Comparison of ENCODE assay signal across 8 cellular contexts in the genomic region with DNA sequence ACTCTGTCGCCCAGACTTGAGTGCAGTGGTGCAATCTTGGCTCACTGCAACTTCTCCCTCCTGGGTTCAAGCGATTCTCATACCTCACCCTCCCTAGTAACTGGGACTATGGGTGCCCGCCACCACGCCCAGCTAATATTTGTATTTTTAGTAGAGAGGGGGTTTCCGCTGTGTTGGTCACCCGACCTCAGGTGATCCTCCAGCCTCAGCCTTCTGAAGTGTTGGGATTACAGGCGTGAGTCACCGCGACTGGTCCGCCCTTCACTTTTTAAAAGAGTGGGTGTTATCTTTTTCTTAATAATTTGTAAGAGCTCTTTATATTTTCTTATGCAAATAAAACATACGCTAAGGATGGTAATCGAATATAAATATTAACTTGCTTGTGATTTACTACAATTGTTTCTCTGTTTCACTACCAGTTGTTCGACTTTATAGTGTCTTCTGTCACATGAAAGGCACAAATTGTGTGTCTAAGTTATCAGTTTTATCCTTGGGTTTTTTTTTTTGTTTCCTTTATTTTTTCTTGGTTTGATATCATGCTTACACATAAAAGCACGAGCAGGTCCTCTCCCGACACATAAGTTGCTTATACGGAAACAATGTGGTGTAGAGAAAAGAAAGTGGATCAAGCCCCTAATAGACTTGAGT. TPM values are rescaled to one million over a fixed set of nuclear protein-coding genes. Genes with fewer than 3 reads are reported as not detected.
DNase-seq lines count a peak whose midpoint lies in the region; ATAC-seq lines count a peak whose summit lies in the region.

No MANE protein-coding gene starts in this region.

- peak; percentile 22 for DNase-seq in activated CD4-positive, alpha-beta T cell treated with anti-CD3 and anti-CD28 coated beads for 4 hours
- no peak for DNase-seq in activated CD4-positive, alpha-beta T cell treated with anti-CD3 and anti-CD28 coated beads for 1 hour
- DNase-seq in activated T-cell treated with anti-CD3 and anti-CD28 coated beads, Interleukin-2, amount 50 U/mL, for 72 hours: peak; percentile 16 to 38
- DNase-seq in stimulated activated CD8-positive, alpha-beta memory T cell treated with anti-CD3 and anti-CD28 coated beads, Interleukin-4, amount 100 ng/mL, for 48 hours: peak; percentile 42
- DNase-seq in substantia nigra (lab: John Stamatoyannopoulos, UW): no peak
- DNase-seq in NCI-H524 (lab: John Stamatoyannopoulos, UW): no peak
- no peak for DNase-seq in HUDEP-2 (lab: John Stamatoyannopoulos, UW; ENCODE audit: unreplicated experiment in 76 of 76)

- H3K27ac ChIP-seq in substantia nigra (ENCODE audit: low read depth, low read length, poor library complexity, severe bottlenecking): no peak overlapping the region

- peak overlapping the region; percentile 95 for H3K4me3 ChIP-seq in iPS-18c (ENCODE audit: insufficient read depth, low read depth, low read length)

- peaks cover 15 to 16% of the 10 kb centered on the region in 2 donors for H3K36me3 Mint-ChIP-seq in activated T-cell treated with anti-CD3 and anti-CD28 coated beads, Interleukin-2, amount 50 U/mL, for 72 hours (ENCODE audit: insufficient read depth in 2 of 2)

- H3K4me3 Mint-ChIP-seq in activated T-cell treated with anti-CD3 and anti-CD28 coated beads, Interleukin-2, amount 50 U/mL, for 72 hours: peak overlapping the region; percentile 98 to 99

- H3K27me3 Mint-ChIP-seq in activated T-cell treated with anti-CD3 and anti-CD28 coated beads, Interleukin-2, amount 50 U/mL, for 72 hours (ENCODE audit: low read depth): no peaks in the 10 kb centered on the region

- peaks cover 2% of the 10 kb centered on the region for H3K9me3 ChIP-seq in iPS-18c (ENCODE audit: control insufficient read depth, insufficient read depth, low read length)

- no peak for ATAC-seq in activated T-cell treated with anti-CD3 and anti-CD28 coated beads, Interleukin-2, amount 50 U/mL, for 72 hours (replicated peaks in 1 of 2)

- no peaks in the 10 kb centered on the region for H3K9me3 Mint-ChIP-seq in activated T-cell treated with anti-CD3 and anti-CD28 coated beads, Interleukin-2, amount 50 U/mL, for 72 hours

- H3K27ac Mint-ChIP-seq in activated T-cell treated with anti-CD3 and anti-CD28 coated beads, Interleukin-2, amount 50 U/mL, for 72 hours: peak overlapping the region; percentile 94

- peaks cover 22% of the 10 kb centered on the region for H3K4me1 Mint-ChIP-seq in activated T-cell treated with anti-CD3 and anti-CD28 coated beads, Interleukin-2, amount 50 U/mL, for 72 hours (ENCODE audit: low read depth)

RNA-seq across cellular contexts. Expression of a gene that starts 1.9 kb away (rescaled TPM):
- total RNA-seq in activated T-cell treated with anti-CD3 and anti-CD28 coated beads, Interleukin-2, amount 50 U/mL, for 72 hours: 100 to 1,000 TPM in 1 of 2 donors, 10 to 100 TPM in 1; 95.8 to 104 TPM

Comparison
In these comparisons a context has a peak if more than half of its experiments do, and no peak if none do; other contexts are left out.
1. DNase-seq: peak in activated CD4-positive, alpha-beta T cell treated with anti-CD3 and anti-CD28 coated beads for 4 hours (2 of 2), activated T-cell treated with anti-CD3 and anti-CD28 coated beads, Interleukin-2, amount 50 U/mL, for 72 hours (2 of 2) and stimulated activated CD8-positive, alpha-beta memory T cell treated with anti-CD3 and anti-CD28 coated beads, Interleukin-4, amount 100 ng/mL, for 48 hours (single experiment); none in activated CD4-positive, alpha-beta T cell treated with anti-CD3 and anti-CD28 coated beads for 1 hour (single experiment), substantia nigra (0 of 49), NCI-H524 (0 of 2) and HUDEP-2 (0 of 76).